1 cellular context compared by ENCODE assay signal in the genomic region with DNA sequence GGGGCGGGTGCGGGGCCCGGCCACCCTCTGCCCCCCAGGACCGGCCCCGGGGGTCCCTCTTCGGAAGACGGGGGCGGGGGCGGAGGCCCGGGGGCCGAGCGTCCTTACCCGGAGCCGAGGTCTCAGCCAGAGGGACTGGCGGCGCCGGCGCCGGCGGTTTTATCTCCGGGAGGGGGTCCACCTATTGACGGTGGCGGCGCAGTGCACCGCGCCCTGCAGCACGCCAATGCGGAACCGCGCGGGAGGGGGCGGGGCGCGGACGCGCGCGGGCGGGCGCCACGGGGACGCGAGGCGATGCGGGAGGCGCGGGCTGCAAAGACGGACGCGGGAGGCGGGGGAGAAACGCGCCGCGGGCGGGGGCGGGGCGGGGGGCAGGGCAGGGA.
TF ChIP-seq lines count a peak whose summit lies in the region.

Gene EEF1A2 (minus strand): TSS at position 134 of the 383 bp plus-strand sequence. CDS start 1,320 bp downstream, outside the sequence.

TF ChIP-seq in SK-N-SH treated with all-trans-retinoic acid at 6 μM for 48 hours, 23 proteins besides CTCF, POLR2A, EP300 and RAD21 (continued from another document):
- TF ChIP-seq, protein P1, sequence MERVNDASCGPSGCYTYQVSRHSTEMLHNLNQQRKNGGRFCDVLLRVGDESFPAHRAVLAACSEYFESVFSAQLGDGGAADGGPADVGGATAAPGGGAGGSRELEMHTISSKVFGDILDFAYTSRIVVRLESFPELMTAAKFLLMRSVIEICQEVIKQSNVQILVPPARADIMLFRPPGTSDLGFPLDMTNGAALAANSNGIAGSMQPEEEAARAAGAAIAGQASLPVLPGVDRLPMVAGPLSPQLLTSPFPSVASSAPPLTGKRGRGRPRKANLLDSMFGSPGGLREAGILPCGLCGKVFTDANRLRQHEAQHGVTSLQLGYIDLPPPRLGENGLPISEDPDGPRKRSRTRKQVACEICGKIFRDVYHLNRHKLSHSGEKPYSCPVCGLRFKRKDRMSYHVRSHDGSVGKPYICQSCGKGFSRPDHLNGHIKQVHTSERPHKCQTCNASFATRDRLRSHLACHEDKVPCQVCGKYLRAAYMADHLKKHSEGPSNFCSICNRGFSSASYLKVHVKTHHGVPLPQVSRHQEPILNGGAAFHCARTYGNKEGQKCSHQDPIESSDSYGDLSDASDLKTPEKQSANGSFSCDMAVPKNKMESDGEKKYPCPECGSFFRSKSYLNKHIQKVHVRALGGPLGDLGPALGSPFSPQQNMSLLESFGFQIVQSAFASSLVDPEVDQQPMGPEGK (CRISPR knock-in tag; IDR thresholded peaks at IDR 0.05; ENCODE audit: borderline replicate concordance) = no peak
- TF ChIP-seq SNAI2 (CRISPR knock-in tag; IDR thresholded peaks at IDR 0.05) (no peak), ZC3H10 (CRISPR knock-in tag; IDR thresholded peaks at IDR 0.05) (no peak), TOX (CRISPR knock-in tag; IDR thresholded peaks at IDR 0.05; ENCODE audit: borderline replicate concordance) (no peak), PPARA (CRISPR knock-in tag; IDR thresholded peaks at IDR 0.05; ENCODE audit: borderline replicate concordance) (no peak), ISL1 (CRISPR knock-in tag; IDR thresholded peaks at IDR 0.05) (no peak), GLIS3 (CRISPR knock-in tag; IDR thresholded peaks at IDR 0.05) (no peak), ARNTL (CRISPR knock-in tag; IDR thresholded peaks at IDR 0.05; ENCODE audit: borderline replicate concordance, low read depth) (no peak), ZFP30 (CRISPR knock-in tag; IDR thresholded peaks at IDR 0.05) (no peak)
- TF ChIP-seq, protein P2, sequence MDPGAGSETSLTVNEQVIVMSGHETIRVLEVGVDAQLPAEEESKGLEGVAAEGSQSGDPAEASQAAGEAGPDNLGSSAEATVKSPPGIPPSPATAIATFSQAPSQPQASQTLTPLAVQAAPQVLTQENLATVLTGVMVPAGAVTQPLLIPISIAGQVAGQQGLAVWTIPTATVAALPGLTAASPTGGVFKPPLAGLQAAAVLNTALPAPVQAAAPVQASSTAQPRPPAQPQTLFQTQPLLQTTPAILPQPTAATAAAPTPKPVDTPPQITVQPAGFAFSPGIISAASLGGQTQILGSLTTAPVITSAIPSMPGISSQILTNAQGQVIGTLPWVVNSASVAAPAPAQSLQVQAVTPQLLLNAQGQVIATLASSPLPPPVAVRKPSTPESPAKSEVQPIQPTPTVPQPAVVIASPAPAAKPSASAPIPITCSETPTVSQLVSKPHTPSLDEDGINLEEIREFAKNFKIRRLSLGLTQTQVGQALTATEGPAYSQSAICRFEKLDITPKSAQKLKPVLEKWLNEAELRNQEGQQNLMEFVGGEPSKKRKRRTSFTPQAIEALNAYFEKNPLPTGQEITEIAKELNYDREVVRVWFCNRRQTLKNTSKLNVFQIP (CRISPR knock-in tag; IDR thresholded peaks at IDR 0.05; ENCODE audit: borderline replicate concordance, low read depth) = no peak
